Comparison of ENCODE assay signal across 2 cellular contexts in genomic region chr22:38033522-38034277, GRCh38.
TF ChIP-seq lines count a peak whose summit lies in the region.

No MANE protein-coding gene starts in this region.

TF ChIP-seq in HEK293, 187 proteins besides CTCF, POLR2A, EP300 and RAD21:
- 0 out of 2 replicates have a peak, but pooled peaks have one; percentile 59 for TF ChIP-seq BCL11B (tag by site-specific recombination; IDR thresholded peaks at IDR 0.05; ENCODE audit: low read depth)
- peak; percentile 78 for TF ChIP-seq WT1 (tag by site-specific recombination; IDR thresholded peaks at IDR 0.05)
- TF ChIP-seq PRDM1 (tag by site-specific recombination; IDR thresholded peaks at IDR 0.05): no peak

TF ChIP-seq in HepG2, 621 proteins besides CTCF, POLR2A, EP300 and RAD21:
- TF ChIP-seq ZBTB3 (CRISPR knock-in tag; IDR thresholded peaks at IDR 0.05; ENCODE audit: borderline replicate concordance, low read depth) (no peak), SIN3B (IDR thresholded peaks at IDR 0.05; ENCODE audit: low read length) (no peak), ZNF34 (CRISPR knock-in tag; IDR thresholded peaks at IDR 0.05; ENCODE audit: borderline replicate concordance) (no peak), SIN3A (IDR thresholded peaks at IDR 0.05; ENCODE audit: borderline replicate concordance, low read depth, low read length) (no peak), ZNF609 (CRISPR knock-in tag; IDR thresholded peaks at IDR 0.05; ENCODE audit: borderline replicate concordance) (no peak), ZMYM2 (CRISPR knock-in tag; IDR thresholded peaks at IDR 0.05) (no peak)
- TF ChIP-seq, protein P1, sequence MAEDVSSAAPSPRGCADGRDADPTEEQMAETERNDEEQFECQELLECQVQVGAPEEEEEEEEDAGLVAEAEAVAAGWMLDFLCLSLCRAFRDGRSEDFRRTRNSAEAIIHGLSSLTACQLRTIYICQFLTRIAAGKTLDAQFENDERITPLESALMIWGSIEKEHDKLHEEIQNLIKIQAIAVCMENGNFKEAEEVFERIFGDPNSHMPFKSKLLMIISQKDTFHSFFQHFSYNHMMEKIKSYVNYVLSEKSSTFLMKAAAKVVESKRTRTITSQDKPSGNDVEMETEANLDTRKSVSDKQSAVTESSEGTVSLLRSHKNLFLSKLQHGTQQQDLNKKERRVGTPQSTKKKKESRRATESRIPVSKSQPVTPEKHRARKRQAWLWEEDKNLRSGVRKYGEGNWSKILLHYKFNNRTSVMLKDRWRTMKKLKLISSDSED (CRISPR knock-in tag; IDR thresholded peaks at IDR 0.05): no peak
